In genomic region chrX:152896450-152896849, GRCh38 we compare ENCODE assay signal across 1 cellular context.
TF ChIP-seq lines count a peak whose summit lies in the region.

No MANE protein-coding gene starts in this region.

TF ChIP-seq in IMR-90, 13 proteins besides CTCF, POLR2A, EP300 and RAD21 (continued from another document):
- TF ChIP-seq ELK1 (IDR thresholded peaks at IDR 0.05; ENCODE audit: borderline replicate concordance, low read depth, low read length) (no peak), SMC3 (IDR thresholded peaks at IDR 0.05; ENCODE audit: low read depth, low read length) (no peak), CHD1 (IDR thresholded peaks at IDR 0.05; ENCODE audit: low read depth, low read length) (no peak), NFE2L2 (IDR thresholded peaks at IDR 0.05; ENCODE audit: low read depth, low read length) (no peak), MXI1 (IDR thresholded peaks at IDR 0.05; ENCODE audit: borderline replicate concordance, low read depth, low read length) (no peak), MAFK (IDR thresholded peaks at IDR 0.05; ENCODE audit: low read depth, low read length) (no peak), CEBPB (IDR thresholded peaks at IDR 0.05; ENCODE audit: low read depth, low read length) (no peak), RCOR1 (IDR thresholded peaks at IDR 0.05; ENCODE audit: insufficient replicate concordance, low read length) (no peak), MAZ (IDR thresholded peaks at IDR 0.05; ENCODE audit: borderline replicate concordance, low read depth, low read length) (no peak), BHLHE40 (IDR thresholded peaks at IDR 0.05; ENCODE audit: low read depth, low read length) (no peak), RFX5 (IDR thresholded peaks at IDR 0.05; ENCODE audit: low read depth, low read length) (no peak)
